ENCODE assay signal across 8 cellular contexts in genomic region chr2:160406591-160407392, GRCh38.
DNase-seq lines count a peak whose midpoint lies in the region; ATAC-seq and TF ChIP-seq lines count a peak whose summit lies in the region.

No MANE protein-coding gene starts in this region.

- DNase-seq in activated CD8-positive, alpha-beta memory T cell treated with anti-CD3 and anti-CD28 coated beads for 4 hours (ENCODE audit: low read depth in 2 of 2), result peak; percentile 47 to 65
- no peak for DNase-seq in activated CD8-positive, alpha-beta memory T cell treated with anti-CD3 and anti-CD28 coated beads, Interleukin-2, amount 50 U/mL, for 48 hours
- no peak for DNase-seq in NT2/D1 (ENCODE audit: low read depth, low spot score)
- DNase-seq in activated T-cell treated with anti-CD3 and anti-CD28 coated beads, Interleukin-2, amount 50 U/mL, for 1 hour, result peak; percentile 74
- DNase-seq in esophagus squamous epithelium (lab: John Stamatoyannopoulos, UW), result peak; percentile 37
- DNase-seq in naive thymus-derived CD8-positive, alpha-beta T cell, result peak; percentile 60 to 92 (median 82)
- peak; percentile 72 to 88 (median 84) for DNase-seq in stimulated activated naive CD4-positive, alpha-beta T cell (lab: John Stamatoyannopoulos, UW)

- POLR2A ChIA-PET in naive thymus-derived CD8-positive, alpha-beta T cell (lab: Charles Lee), result interaction anchor here (0.6 to 4.7 kb wide), 15 partner anchors 11 to 1637 kb away, joined by 3 to 59 read pairs (median 5); partner anchors contain the start of gene RBMS1

- H3K27me3 ChIP-seq in NT2/D1 (ENCODE audit: insufficient read depth, insufficient read length), result no peaks in the 10 kb centered on the region
- H3K27me3 ChIP-seq in esophagus squamous epithelium, result no peaks in the 10 kb centered on the region

- peak overlapping the region; percentile 89 to 98 (median 93) for H3K27ac Mint-ChIP-seq in naive thymus-derived CD8-positive, alpha-beta T cell

- intact Hi-C loops in esophagus squamous epithelium (cut with DNase I), result loop anchor here (10.0 kb wide), 1 partner anchor 82 kb away; no protein-coding TSS in a partner anchor

- H3K27me3 Mint-ChIP-seq in naive thymus-derived CD8-positive, alpha-beta T cell, result no peaks in the 10 kb centered on the region

- H3K4me3 Mint-ChIP-seq in naive thymus-derived CD8-positive, alpha-beta T cell, result peak overlapping the region; percentile 86 to 99 (median 90)

- TF ChIP-seq POLR2A in esophagus squamous epithelium (IDR thresholded peaks at IDR 0.05), result peak in 2 of 4 donors; percentile 46 to 64

- H3K4me3 ChIP-seq in NT2/D1 (ENCODE audit: insufficient read length, low read depth) (peak overlapping the region; percentile 66), esophagus squamous epithelium (peak overlapping the region; percentile 84 to 99 (median 92))

- WGBS in esophagus squamous epithelium, 2 donors, result 1% methylated on average over 13 to 15 of the region's 39 CpGs

- peak overlapping the region; percentile 92 to 99 (median 96) for H3K27ac ChIP-seq in esophagus squamous epithelium

- ATAC-seq in HG03135 (IDR thresholded peaks at IDR 0.05; ENCODE audit: unreplicated experiment), result peak; percentile 68
- ATAC-seq in naive thymus-derived CD8-positive, alpha-beta T cell, result peak; percentile 67 to 85

- H3K36me3 ChIP-seq in NT2/D1 (ENCODE audit: insufficient read depth, insufficient read length, low read length) (no peaks in the 10 kb centered on the region), esophagus squamous epithelium (no peaks in the 10 kb centered on the region)

- peak overlapping the region; percentile 84 for H3K9ac ChIP-seq in NT2/D1 (ENCODE audit: insufficient read length, low read depth)

- TF ChIP-seq CTCF in esophagus squamous epithelium (IDR thresholded peaks at IDR 0.05), result no peak

- H3K4me1 ChIP-seq in NT2/D1 (ENCODE audit: insufficient read depth, insufficient read length), result peaks cover 5% of the 10 kb centered on the region
- H3K4me1 ChIP-seq in esophagus squamous epithelium, result peaks cover 33 to 82% (median 59%) of the 10 kb centered on the region in 3 donors

- H3K36me3 Mint-ChIP-seq in naive thymus-derived CD8-positive, alpha-beta T cell, result no peaks in the 10 kb centered on the region

- peaks cover 0 to 1% (median 0%) of the 10 kb centered on the region in 9 donors for H3K9me3 Mint-ChIP-seq in naive thymus-derived CD8-positive, alpha-beta T cell

- peaks cover 42 to 91% (median 79%) of the 10 kb centered on the region in 4 donors for H3K4me1 Mint-ChIP-seq in naive thymus-derived CD8-positive, alpha-beta T cell

- no peaks in the 10 kb centered on the region for H3K9me3 ChIP-seq in NT2/D1 (ENCODE audit: insufficient read depth, low read length)
- no peaks in the 10 kb centered on the region for H3K9me3 ChIP-seq in esophagus squamous epithelium

Comparison
In these comparisons a context has a peak if more than half of its experiments do, and no peak if none do; other contexts are left out.
1. DNase-seq: peak in activated CD8-positive, alpha-beta memory T cell treated with anti-CD3 and anti-CD28 coated beads for 4 hours (2 of 2), activated T-cell treated with anti-CD3 and anti-CD28 coated beads, Interleukin-2, amount 50 U/mL, for 1 hour (single experiment), esophagus squamous epithelium (single experiment), naive thymus-derived CD8-positive, alpha-beta T cell (10 of 10) and stimulated activated naive CD4-positive, alpha-beta T cell (6 of 6); none in activated CD8-positive, alpha-beta memory T cell treated with anti-CD3 and anti-CD28 coated beads, Interleukin-2, amount 50 U/mL, for 48 hours (single experiment) and NT2/D1 (single experiment).